Comparison of ENCODE assay signal across 20 cellular contexts in genomic region chr2:111692311-111692710, GRCh38.
"Had no signal": no experiment of that assay in that cellular context is flagged by ENCODE, and none has a peak within 500 bp of the region (broad histone marks: within the 10 kb centered on the region; RNA-seq: fewer than 3 reads in every experiment).

No MANE protein-coding gene starts in this region.

- H3K4me1 Mint-ChIP-seq: activated naive CD8-positive, alpha-beta T cell treated with anti-CD3 and anti-CD28 coated beads, Interleukin-2, amount 50 U/mL, for 24 hours had no signal

- H3K4me3 ChIP-seq: ascending aorta, heart right ventricle, left lung, suprapubic skin, upper lobe of left lung had no signal

- H3K27ac Mint-ChIP-seq: activated naive CD8-positive, alpha-beta T cell treated with anti-CD3 and anti-CD28 coated beads, Interleukin-2, amount 50 U/mL, for 24 hours; natural killer cell had no signal

- H3K4me3 Mint-ChIP-seq: activated naive CD8-positive, alpha-beta T cell treated with anti-CD3 and anti-CD28 coated beads, Interleukin-2, amount 50 U/mL, for 24 hours; natural killer cell had no signal

- H3K36me3 ChIP-seq: ascending aorta, heart right ventricle, left lung, suprapubic skin, upper lobe of left lung, WERI-Rb-1 had no signal

- ATAC-seq: activated naive CD8-positive, alpha-beta T cell treated with anti-CD3 and anti-CD28 coated beads, Interleukin-2, amount 50 U/mL, for 24 hours; heart right ventricle; left lung; natural killer cell; stimulated activated naive CD8-positive, alpha-beta T cell treated with anti-CD3 and anti-CD28 coated beads, Interleukin-15, Interleukin-2, amounts not matched to agents 100 U/mL and 50 U/mL, for 24 hours had no signal

- H3K36me3 Mint-ChIP-seq: natural killer cell had no signal

- H3K9me3 Mint-ChIP-seq: activated naive CD8-positive, alpha-beta T cell treated with anti-CD3 and anti-CD28 coated beads, Interleukin-2, amount 50 U/mL, for 24 hours; natural killer cell had no signal

- H3K9me3 ChIP-seq: left lung, suprapubic skin, upper lobe of left lung had no signal

- DNase-seq: activated CD4-positive, alpha-beta T cell treated with anti-CD3 and anti-CD28 coated beads for 4 hours; activated naive CD4-positive, alpha-beta T cell treated with Interleukin-2 at 50 U/mL for 16 hours; activated naive CD8-positive, alpha-beta T cell treated with anti-CD3 and anti-CD28 coated beads, Interleukin-2, amount 50 U/mL, for 24 hours; cortex of kidney; effector memory CD4-positive, alpha-beta T cell; erythroblast; foreskin fibroblast; heart right ventricle; islet precursor cell; left lung; natural killer cell; occipital lobe; stimulated activated CD4-positive, alpha-beta T cell treated with anti-CD3 and anti-CD28 coated beads, Interleukin-12 subunit alpha, Interleukin-12 subunit beta, amount 100 ng/mL, for 4 hours; stimulated activated CD8-positive, alpha-beta memory T cell treated with anti-CD3 and anti-CD28 coated beads, Interleukin-4, amount 100 ng/mL, for 48 hours; stimulated activated naive CD8-positive, alpha-beta T cell treated with anti-CD3 and anti-CD28 coated beads, Interleukin-15, Interleukin-2, amounts not matched to agents 100 U/mL and 50 U/mL, for 24 hours; T-helper 9 cell; upper lobe of left lung; WERI-Rb-1 had no signal

- H3K27me3 ChIP-seq: ascending aorta, heart right ventricle, left lung, suprapubic skin, upper lobe of left lung had no signal

- H3K27ac ChIP-seq: ascending aorta, heart right ventricle, left lung, suprapubic skin, upper lobe of left lung, WERI-Rb-1 had no signal
